ENCODE assay signal across 1 cellular context in genomic region chr2:176763871-176764404, GRCh38.
A peak's percentile ranks its signal among the peaks of the same experiment; 100 is the strongest.
TF ChIP-seq lines count a peak whose summit lies in the region.

No MANE protein-coding gene starts in this region.

TF ChIP-seq in GM12878, 131 proteins besides CTCF, POLR2A, EP300 and RAD21 (continued from another document):
- TF ChIP-seq POLR2AphosphoS5 (IDR thresholded peaks at IDR 0.05; ENCODE audit: low read length) (no peak), TCF12 (IDR thresholded peaks at IDR 0.05; ENCODE audit: low read depth, low read length) (peak; percentile 92), IRF4 (IDR thresholded peaks at IDR 0.05; ENCODE audit: low read depth, low read length) (peak; percentile 49; the same call in 1 of the 2 replicates), SIX5 (IDR thresholded peaks at IDR 0.05; ENCODE audit: low read depth, low read length, severe bottlenecking) (no peak), JUNB (IDR thresholded peaks at IDR 0.05) (peak; percentile 58), SPI1 (IDR thresholded peaks at IDR 0.05; ENCODE audit: borderline replicate concordance, insufficient read depth, low read depth, low read length) (no peak), PBX3 (IDR thresholded peaks at IDR 0.05; ENCODE audit: insufficient replicate concordance, low read depth, low read length) (no peak), BCL11A (IDR thresholded peaks at IDR 0.05; ENCODE audit: low read depth, low read length) (no peak), TARDBP (IDR thresholded peaks at IDR 0.05; ENCODE audit: borderline replicate concordance) (no peak)
